Comparison of ENCODE assay signal across 10 cellular contexts in the genomic region with DNA sequence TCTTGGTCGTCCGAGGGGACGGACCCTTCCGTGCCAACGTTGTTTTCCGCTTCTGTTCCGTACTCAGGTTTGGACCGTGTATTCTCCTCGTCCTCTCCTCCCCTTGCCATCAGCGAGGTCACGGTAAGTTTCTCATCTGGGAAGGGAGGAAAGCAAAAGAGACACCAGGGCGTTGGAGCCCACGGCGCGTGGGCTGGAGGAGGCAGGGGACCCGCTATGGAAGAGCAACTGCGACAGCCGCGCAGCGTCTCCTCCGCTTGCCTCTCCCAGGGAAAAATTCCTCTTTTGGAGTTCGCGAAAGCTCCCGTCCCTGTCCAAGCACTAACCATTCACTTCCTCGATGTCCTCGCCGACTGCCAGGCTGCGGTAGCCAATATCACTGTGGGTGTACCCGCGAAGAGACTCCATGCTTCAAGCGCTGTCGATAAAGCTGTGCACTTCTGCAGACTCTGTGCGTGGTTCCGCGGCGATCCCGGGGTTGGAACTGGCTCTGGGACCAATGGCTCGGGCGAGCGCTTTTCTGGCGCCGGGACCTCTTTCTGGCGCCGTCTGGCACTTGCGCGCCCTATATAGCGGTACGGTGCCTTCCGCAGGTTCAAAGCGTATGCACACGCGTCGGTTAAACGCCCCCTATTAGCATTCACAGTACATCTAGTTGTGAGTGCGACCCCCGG. TPM values are rescaled to one million over a fixed set of nuclear protein-coding genes. Genes with fewer than 3 reads are reported as not detected.
DNase-seq lines count a peak whose midpoint lies in the region; ATAC-seq and TF ChIP-seq lines count a peak whose summit lies in the region.
"Had no signal": no experiment of that assay in that cellular context is flagged by ENCODE, and none has a peak within 500 bp of the region (broad histone marks: within the 10 kb centered on the region; RNA-seq: fewer than 3 reads in every experiment).

TSS of gene ESX1 (minus strand) at position 492 of the 674 bp plus-strand sequence. CDS start at position 408, 84 bp downstream.

- H3K4me3 ChIP-seq in neural progenitor cell: peak within 1 kb of the TSS; percentile 36
- peak within 1 kb of the TSS in 1 of 2 donors; percentile 21 for H3K4me3 ChIP-seq in uterus

- CTCF ChIA-PET in Calu3 (lab: Charles Lee): no interaction called here

- H3K27ac Mint-ChIP-seq in Calu3 (ENCODE audit: unreplicated experiment): no peak within 1 kb of the TSS
- no peak within 1 kb of the TSS for H3K27ac Mint-ChIP-seq in neural progenitor cell
- H3K27ac Mint-ChIP-seq: activated naive CD4-positive, alpha-beta T cell treated with anti-CD3 and anti-CD28 coated beads, Interleukin-2, amount 50 U/mL, for 72 hours had no signal

- peaks cover 17% of the 10 kb centered on the region for H3K4me1 Mint-ChIP-seq in Calu3 (ENCODE audit: low read depth, unreplicated experiment)
- peaks cover 9% of the 10 kb centered on the region for H3K4me1 Mint-ChIP-seq in neural progenitor cell

- no peaks in the 10 kb centered on the region for H3K79me2 ChIP-seq in neural progenitor cell (ENCODE audit: low read depth)

- H3K4me1 ChIP-seq in neural progenitor cell: no peaks in the 10 kb centered on the region
- no peaks in the 10 kb centered on the region for H3K4me1 ChIP-seq in uterus

- H2AFZ ChIP-seq in neural progenitor cell (replicated peaks): peak within 1 kb of the TSS; percentile 30

- peaks cover 9% of the 10 kb centered on the region for H3K36me3 Mint-ChIP-seq in Calu3 (ENCODE audit: insufficient read depth, unreplicated experiment)
- no peaks in the 10 kb centered on the region for H3K36me3 Mint-ChIP-seq in neural progenitor cell

- H3K4me2 ChIP-seq in neural progenitor cell: peak within 1 kb of the TSS; percentile 67

- no TSS peak for BruUV-seq in Calu3 (replicated peaks; lab: Mats Ljungman, UMichigan)

- H3K27ac ChIP-seq in neural progenitor cell (no peak within 1 kb of the TSS), uterus (no peak within 1 kb of the TSS)

- no peak within 1 kb of the TSS for H3K9ac ChIP-seq in neural progenitor cell

- no peak for ATAC-seq in HG03108 (IDR thresholded peaks at IDR 0.05; ENCODE audit: unreplicated experiment)

- H3K27me3 Mint-ChIP-seq in Calu3 (ENCODE audit: unreplicated experiment) (peaks cover 15% of the 10 kb centered on the region), neural progenitor cell (ENCODE audit: insufficient read depth, low read depth) (peaks cover 52% of the 10 kb centered on the region)

- H3F3A ChIP-seq in neural progenitor cell (ENCODE audit: low read depth): no peaks in the 10 kb centered on the region

- H3K9me3 Mint-ChIP-seq in Calu3 (ENCODE audit: low read depth, unreplicated experiment): no peaks in the 10 kb centered on the region
- H3K9me3 Mint-ChIP-seq in neural progenitor cell: no peaks in the 10 kb centered on the region
- H3K9me3 Mint-ChIP-seq: activated naive CD4-positive, alpha-beta T cell treated with anti-CD3 and anti-CD28 coated beads, Interleukin-2, amount 50 U/mL, for 72 hours had no signal

- H3K4me3 Mint-ChIP-seq in Calu3 (ENCODE audit: low read depth, unreplicated experiment) (peak within 1 kb of the TSS; percentile 82), neural progenitor cell (peak within 1 kb of the TSS; percentile 79)

- H3K9me3 ChIP-seq in neural progenitor cell (ENCODE audit: low read depth) (no peaks in the 10 kb centered on the region), uterus (no peaks in the 10 kb centered on the region)

- DNase-seq in Calu3 (peak; percentile 40), M059J (ENCODE audit: low read depth) (peak; percentile 2), dermis blood vessel endothelial cell (peak; percentile 5), neural progenitor cell (ENCODE audit: low spot score) (peak; percentile 61), uterus (no peak), C1 segment of cervical spinal cord (lab: John Stamatoyannopoulos, UW) (no peak)
- no peak for DNase-seq in stimulated activated CD4-positive, alpha-beta T cell treated with anti-CD3 and anti-CD28 coated beads, Interleukin-4, amount 100 ng/mL, for 24 hours

- no peak for TF ChIP-seq POLR2A in uterus (IDR thresholded peaks at IDR 0.05)

- H3K36me3 ChIP-seq in neural progenitor cell (no peaks in the 10 kb centered on the region), uterus (no peaks in the 10 kb centered on the region)

- intact Hi-C loops in Calu3 (cut with micrococcal nuclease; ENCODE audit: unreplicated experiment): loop anchor here (5.0 kb wide), 1 partner anchor 57 kb away; no protein-coding TSS in a partner anchor
- intact Hi-C loops in uterus (cut with DNase I; ENCODE audit: low total_unique reads): no loop called here

- TF ChIP-seq CTCF in Calu3 (IDR thresholded peaks at IDR 0.05; ENCODE audit: unreplicated experiment) (no peak), neural progenitor cell (IDR thresholded peaks at IDR 0.05) (no peak), uterus (IDR thresholded peaks at IDR 0.05) (no peak)

- H3K27me3 ChIP-seq in neural progenitor cell (peaks cover 98% of the 10 kb centered on the region), uterus (peaks cover 0 to 27% of the 10 kb centered on the region in 2 donors)

- H4K20me1 ChIP-seq in neural progenitor cell (ENCODE audit: low read depth): no peaks in the 10 kb centered on the region

RNA-seq across cellular contexts. Expression of gene ESX1, which starts in this region (rescaled TPM):
- total RNA-seq in Calu3 (2022) (not detected in 2 replicates), dermis blood vessel endothelial cell (not detected in 2 replicates), neural progenitor cell (ENCODE audit: low replicate concordance) (not detected in 2 replicates), uterus (under 1 TPM in 1 of 4 donors, not detected in 3; 0.21 TPM)
- not detected in 2 replicates for total RNA-seq in M059J (2014; rRNA removed; shearing (Covaris generic))
- total RNA-seq: activated naive CD4-positive, alpha-beta T cell treated with anti-CD3 and anti-CD28 coated beads, Interleukin-2, amount 50 U/mL, for 72 hours; LHCN-M2 had no signal

Comparison
In these comparisons a context has a peak if more than half of its experiments do, and no peak if none do; other contexts are left out.
1. Peak in DNase-seq in Calu3; RNA of the gene not detected or under 1 TPM.
2. Peak in DNase-seq in M059J; RNA of the gene not detected or under 1 TPM.
3. Peak in DNase-seq in dermis blood vessel endothelial cell; RNA of the gene not detected or under 1 TPM.
4. Peak in DNase-seq, H3K4me3 ChIP-seq and H3K4me2 ChIP-seq in neural progenitor cell; RNA of the gene not detected or under 1 TPM.